ENCODE assay signal across 1 cellular context in genomic region chr2:239401450-239402227, GRCh38.
A peak's percentile ranks its signal among the peaks of the same experiment; 100 is the strongest.
TF ChIP-seq lines count a peak whose summit lies in the region.

No MANE protein-coding gene starts in this region.

TF ChIP-seq in SK-N-SH, 30 proteins besides CTCF, POLR2A, EP300 and RAD21 (continued from another document):
- TF ChIP-seq FOSL2 (IDR thresholded peaks at IDR 0.05; ENCODE audit: borderline replicate concordance, low read depth) = no peak
- peak; percentile 92 for TF ChIP-seq POLR2AphosphoS5 (IDR thresholded peaks at IDR 0.05; ENCODE audit: low read depth, low read length)
- TF ChIP-seq YY1 (IDR thresholded peaks at IDR 0.05; ENCODE audit: low read depth) = peak; percentile 99
- TF ChIP-seq MEF2A (IDR thresholded peaks at IDR 0.05; ENCODE audit: borderline replicate concordance, low read depth) = no peak
- TF ChIP-seq TCF12 (IDR thresholded peaks at IDR 0.05) = no peak
- TF ChIP-seq EZH2phosphoT487 (IDR thresholded peaks at IDR 0.05; ENCODE audit: borderline replicate concordance, low read depth) = no peak
- peak; percentile 61 for TF ChIP-seq CHD2 (IDR thresholded peaks at IDR 0.05; ENCODE audit: low read length, partially characterized antibody)
- peak; percentile 88 for TF ChIP-seq USF2 (IDR thresholded peaks at IDR 0.05; ENCODE audit: borderline replicate concordance, low read depth, low read length)
- no peak for TF ChIP-seq PBX3 (IDR thresholded peaks at IDR 0.05)
- TF ChIP-seq USF1 (IDR thresholded peaks at IDR 0.05; ENCODE audit: borderline replicate concordance, low read depth) = peak; percentile 99
- TF ChIP-seq RCOR1 (IDR thresholded peaks at IDR 0.05; ENCODE audit: low read length) = no peak
- peak; percentile 88 for TF ChIP-seq NRF1 (IDR thresholded peaks at IDR 0.05; ENCODE audit: low read depth, low read length)
- no peak for TF ChIP-seq SIN3A (IDR thresholded peaks at IDR 0.05; ENCODE audit: borderline replicate concordance, low read depth, low read length)
- no peak; the same call in 1 of the 2 replicates for TF ChIP-seq FOXM1 (IDR thresholded peaks at IDR 0.05; ENCODE audit: low read depth)
- TF ChIP-seq RXRA (IDR thresholded peaks at IDR 0.05; ENCODE audit: borderline replicate concordance, low read depth) = no peak
- peak; percentile 39; the same call in 1 of the 2 replicates for TF ChIP-seq REST (IDR thresholded peaks at IDR 0.05; ENCODE audit: low read depth, low read length)
- TF ChIP-seq, protein P1, sequence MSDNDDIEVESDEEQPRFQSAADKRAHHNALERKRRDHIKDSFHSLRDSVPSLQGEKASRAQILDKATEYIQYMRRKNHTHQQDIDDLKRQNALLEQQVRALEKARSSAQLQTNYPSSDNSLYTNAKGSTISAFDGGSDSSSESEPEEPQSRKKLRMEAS (IDR thresholded peaks at IDR 0.05; ENCODE audit: low read depth) = peak; percentile 84; the same call in 1 of the 2 replicates
- TF ChIP-seq RFX5 (IDR thresholded peaks at IDR 0.05; ENCODE audit: low read length) = no peak
- no peak; the same call in 1 of the 2 replicates for TF ChIP-seq TAF1 (IDR thresholded peaks at IDR 0.05; ENCODE audit: borderline replicate concordance, low read depth, low read length)
- no peak for TF ChIP-seq FOXJ3 (CRISPR knock-in tag; IDR thresholded peaks at IDR 0.05)
